21 cellular contexts compared by ENCODE assay signal in the genomic region with DNA sequence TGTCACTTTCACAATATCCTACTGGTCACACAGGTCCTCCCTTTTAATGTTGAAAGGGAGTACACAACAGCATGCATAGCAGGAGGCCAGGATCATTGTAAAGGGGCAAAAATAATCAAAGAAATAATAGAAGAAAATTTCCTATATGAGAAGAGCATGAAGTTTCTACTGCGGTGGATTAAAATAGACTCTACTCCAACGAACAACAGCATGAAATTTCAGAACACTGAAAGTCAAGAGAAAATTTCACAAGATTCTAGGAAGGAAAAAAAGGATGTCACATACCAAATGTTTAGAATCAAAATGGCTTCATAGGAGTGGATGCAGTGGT.
DNase-seq lines count a peak whose midpoint lies in the region; ATAC-seq, FAIRE-seq and TF ChIP-seq lines count a peak whose summit lies in the region.
"Had no signal": no experiment of that assay in that cellular context is flagged by ENCODE, and none has a peak within 500 bp of the region (broad histone marks: within the 10 kb centered on the region; RNA-seq: fewer than 3 reads in every experiment).

No MANE protein-coding gene starts in this region.

- no peak overlapping the region for H3K27ac Mint-ChIP-seq in activated naive CD8-positive, alpha-beta T cell treated with anti-CD3 and anti-CD28 coated beads, Interleukin-2, amount 10 ng/mL, durations not matched to agents 7 days and 5 days
- H3K27ac Mint-ChIP-seq in activated naive CD8-positive, alpha-beta T cell treated with anti-CD3 and anti-CD28 coated beads for 36 hours, result no peak overlapping the region
- peak overlapping the region; percentile 33 for H3K27ac Mint-ChIP-seq in activated naive CD8-positive, alpha-beta T cell treated with anti-CD3 and anti-CD28 coated beads, Interleukin-2, amount 50 U/mL, for 24 hours
- H3K27ac Mint-ChIP-seq: naive B cell had no signal

- H3K36me3 ChIP-seq in HepG2 (replicated peaks in 1 of 2; ENCODE audit: control insufficient read depth in 1 of 2, insufficient read depth in 2 of 2, low read length in 2 of 2), result no peaks in the 10 kb centered on the region
- no peaks in the 10 kb centered on the region for H3K36me3 ChIP-seq in transverse colon
- H3K36me3 ChIP-seq: vagina had no signal

- no peak for TF ChIP-seq RAD21 in HepG2 (CRISPR knock-in tag; IDR thresholded peaks at IDR 0.05)

- H4K20me1 ChIP-seq in HepG2 (ENCODE audit: insufficient read depth, low read length), result no peaks in the 10 kb centered on the region

- POLR2A ChIA-PET in activated naive CD8-positive, alpha-beta T cell treated with anti-CD3 and anti-CD28 coated beads, Interleukin-2, amount 10 ng/mL, durations not matched to agents 7 days and 5 days (lab: Charles Lee), result no interaction called here
- POLR2A ChIA-PET in HepG2 (lab: Yijun Ruan, JAX), result interaction anchor here (0.6 to 1.3 kb wide), 2 partner anchors 72 to 233 kb away, joined by 3 read pairs; a partner anchor contains a TSS

- CTCF ChIA-PET in HepG2 (lab: Yijun Ruan, JAX; ENCODE audit: low intra/inter-chr PET ratio, low total read pairs), result no interaction called here

- H2AFZ ChIP-seq in HepG2 (ENCODE audit: low read length), result no peak overlapping the region

- H3K4me1 Mint-ChIP-seq in activated naive CD8-positive, alpha-beta T cell treated with anti-CD3 and anti-CD28 coated beads, Interleukin-2, amount 10 ng/mL, durations not matched to agents 7 days and 5 days, result peaks cover 26% of the 10 kb centered on the region
- H3K4me1 Mint-ChIP-seq in activated naive CD8-positive, alpha-beta T cell treated with anti-CD3 and anti-CD28 coated beads for 36 hours, result peaks cover 20% of the 10 kb centered on the region
- H3K4me1 Mint-ChIP-seq in activated naive CD8-positive, alpha-beta T cell treated with anti-CD3 and anti-CD28 coated beads, Interleukin-2, amount 50 U/mL, for 24 hours, result peaks cover 52% of the 10 kb centered on the region

- WGBS in HepG2 (ENCODE audit: low lambda C conversion rate), result 50% methylated on average over 2 of the region's 2 CpGs
- 88 to 95% methylated on average over 2 of the region's 2 CpGs for WGBS in transverse colon (ENCODE audit: low coverage in 1 of 2), 2 donors

- H3K27me3 ChIP-seq in HepG2 (ENCODE audit: control insufficient read depth in 1 of 2, insufficient read depth in 2 of 2, low read length in 2 of 2), result no peaks in the 10 kb centered on the region
- no peaks in the 10 kb centered on the region for H3K27me3 ChIP-seq in transverse colon
- H3K27me3 ChIP-seq: vagina had no signal

- no peak for DNase-seq in activated naive CD8-positive, alpha-beta T cell treated with anti-CD3 and anti-CD28 coated beads, Interleukin-2, amount 10 ng/mL, durations not matched to agents 7 days and 5 days
- no peak for DNase-seq in activated naive CD8-positive, alpha-beta T cell treated with anti-CD3 and anti-CD28 coated beads for 36 hours
- no peak for DNase-seq in activated naive CD8-positive, alpha-beta T cell treated with anti-CD3 and anti-CD28 coated beads, Interleukin-2, amount 50 U/mL, for 24 hours
- DNase-seq in HepG2 (ENCODE audit: low spot score) (no peak), transverse colon (no peak), glomerular visceral epithelial cell (ENCODE audit: extremely low spot score) (no peak)
- DNase-seq in activated effector memory CD4-positive, alpha-beta T cell treated with anti-CD3 and anti-CD28 coated beads, Interleukin-2, amount 50 U/mL, for 16 hours, result no peak
- DNase-seq: activated CD8-positive, alpha-beta memory T cell treated with anti-CD3 and anti-CD28 coated beads for 24 hours; activated gamma-delta T cell treated with Interleukin-2 at 50 U/mL for 16 hours; effector memory CD4-positive, alpha-beta T cell; naive B cell; NCI-H1092 treated with DMSO at 0.1 percent for 48 hours; NCI-H345; SK-N-SH; stimulated activated CD4-positive, alpha-beta T cell treated with anti-CD3 and anti-CD28 coated beads, Interleukin-2, amount 100 ng/mL, for 24 hours; stimulated activated CD8-positive, alpha-beta memory T cell treated with anti-CD3 and anti-CD28 coated beads, Interleukin-4, amount 100 ng/mL, for 48 hours had no signal

- intact Hi-C loops in HepG2 (cut with micrococcal nuclease; ENCODE audit: unreplicated experiment) (loop anchor here (5.0 kb wide), 1 partner anchor 163 kb away; no protein-coding TSS in a partner anchor), transverse colon (cut with DNase I; ENCODE audit: low total_unique reads) (no loop called here)

- TF ChIP-seq CTCF in HepG2 (CRISPR knock-in tag; IDR thresholded peaks at IDR 0.05) (no peak), transverse colon (IDR thresholded peaks at IDR 0.05) (no peak)

- ATAC-seq in activated naive CD8-positive, alpha-beta T cell treated with anti-CD3 and anti-CD28 coated beads, Interleukin-2, amount 10 ng/mL, durations not matched to agents 7 days and 5 days (ENCODE audit: low read depth), result peak; percentile 23
- ATAC-seq in activated naive CD8-positive, alpha-beta T cell treated with anti-CD3 and anti-CD28 coated beads, Interleukin-2, amount 50 U/mL, for 24 hours, result no peak
- ATAC-seq in HepG2, result no peak
- no peak for ATAC-seq in HG03571 (IDR thresholded peaks at IDR 0.05; ENCODE audit: unreplicated experiment)

- BruUV-seq in HepG2 (replicated peaks; lab: Mats Ljungman, UMichigan), result no TSS peak

- H3K27me3 Mint-ChIP-seq in activated naive CD8-positive, alpha-beta T cell treated with anti-CD3 and anti-CD28 coated beads, Interleukin-2, amount 10 ng/mL, durations not matched to agents 7 days and 5 days, result peaks cover 51% of the 10 kb centered on the region
- H3K27me3 Mint-ChIP-seq in activated naive CD8-positive, alpha-beta T cell treated with anti-CD3 and anti-CD28 coated beads for 36 hours, result peaks cover 11% of the 10 kb centered on the region
- peaks cover 11% of the 10 kb centered on the region for H3K27me3 Mint-ChIP-seq in activated naive CD8-positive, alpha-beta T cell treated with anti-CD3 and anti-CD28 coated beads, Interleukin-2, amount 50 U/mL, for 24 hours

- H3K4me3 ChIP-seq in HepG2 (replicated peaks in 1 of 3; ENCODE audit: insufficient read depth in 1 of 3, low read depth in 2 of 3, low read length in 3 of 3) (no peak overlapping the region), transverse colon (no peak overlapping the region)
- H3K4me3 ChIP-seq: psoas muscle, vagina had no signal

- in situ Hi-C loops in HepG2 (cut with HindIII; ENCODE audit: extremely low pct_ligation_motif_present, low pct_unique_long_range_greater_than_20kb), result no loop called here
- in situ Hi-C loops in transverse colon (cut with MboI; ENCODE audit: low pct_ligation_motif_present in 1 of 4, low pct_unique_long_range_greater_than_20kb in 1 of 4, low sequenced_read_pairs in 3 of 4), result no loop called here

- no peak overlapping the region for H3K9ac ChIP-seq in HepG2 (ENCODE audit: insufficient read depth, low read depth, low read length)
- H3K9ac ChIP-seq: SK-N-SH had no signal

- no peak overlapping the region for H3K4me3 Mint-ChIP-seq in activated naive CD8-positive, alpha-beta T cell treated with anti-CD3 and anti-CD28 coated beads, Interleukin-2, amount 10 ng/mL, durations not matched to agents 7 days and 5 days
- H3K4me3 Mint-ChIP-seq in activated naive CD8-positive, alpha-beta T cell treated with anti-CD3 and anti-CD28 coated beads for 36 hours, result no peak overlapping the region
- H3K4me3 Mint-ChIP-seq in activated naive CD8-positive, alpha-beta T cell treated with anti-CD3 and anti-CD28 coated beads, Interleukin-2, amount 50 U/mL, for 24 hours, result no peak overlapping the region
- H3K4me3 Mint-ChIP-seq: naive B cell had no signal

- H3K79me2 ChIP-seq in HepG2 (ENCODE audit: insufficient read depth, low read length), result no peaks in the 10 kb centered on the region

- peaks cover 8% of the 10 kb centered on the region for H3K9me3 Mint-ChIP-seq in activated naive CD8-positive, alpha-beta T cell treated with anti-CD3 and anti-CD28 coated beads, Interleukin-2, amount 10 ng/mL, durations not matched to agents 7 days and 5 days
- H3K9me3 Mint-ChIP-seq in activated naive CD8-positive, alpha-beta T cell treated with anti-CD3 and anti-CD28 coated beads for 36 hours, result peaks cover 5% of the 10 kb centered on the region
- H3K9me3 Mint-ChIP-seq in activated naive CD8-positive, alpha-beta T cell treated with anti-CD3 and anti-CD28 coated beads, Interleukin-2, amount 50 U/mL, for 24 hours, result peaks cover 3% of the 10 kb centered on the region

- TF ChIP-seq EP300 in HepG2 (IDR thresholded peaks at IDR 0.05; ENCODE audit: low read depth in 2 of 2, low read length in 2 of 2) (peak in 1 of 2 experiments; percentile 15; a peak in 1 of 4 replicates), HepG2 (CRISPR knock-in tag; IDR thresholded peaks at IDR 0.05; ENCODE audit: borderline replicate concordance) (no peak), transverse colon (IDR thresholded peaks at IDR 0.05; ENCODE audit: low read depth) (no peak)

- H3K9me3 ChIP-seq in HepG2 (ENCODE audit: low read length) (no peaks in the 10 kb centered on the region), transverse colon (no peaks in the 10 kb centered on the region)
- H3K9me3 ChIP-seq: psoas muscle, SK-N-SH, vagina had no signal

- FAIRE-seq in HepG2 (lab: Jason Lieb, UNC), result no peak
- FAIRE-seq: bronchial epithelial cell, G401.6 had no signal

- H3K4me2 ChIP-seq in HepG2 (ENCODE audit: low read depth, low read length), result no peak overlapping the region
- H3K4me2 ChIP-seq: SK-N-SH had no signal

- H3K27ac ChIP-seq in HepG2 (ENCODE audit: extremely low read length, insufficient read depth, low read length) (no peak overlapping the region), transverse colon (peak overlapping the region; percentile 1 to 41 (median 38))
- H3K27ac ChIP-seq: psoas muscle, vagina had no signal

- peaks cover 41% of the 10 kb centered on the region for H3K4me1 ChIP-seq in HepG2 (ENCODE audit: insufficient read depth, low read length)
- peaks cover 0 to 11% (median 5%) of the 10 kb centered on the region in 4 donors for H3K4me1 ChIP-seq in transverse colon

- peaks cover 13% of the 10 kb centered on the region for H3K36me3 Mint-ChIP-seq in activated naive CD8-positive, alpha-beta T cell treated with anti-CD3 and anti-CD28 coated beads, Interleukin-2, amount 10 ng/mL, durations not matched to agents 7 days and 5 days
- H3K36me3 Mint-ChIP-seq in activated naive CD8-positive, alpha-beta T cell treated with anti-CD3 and anti-CD28 coated beads for 36 hours, result peaks cover 2% of the 10 kb centered on the region
- H3K36me3 Mint-ChIP-seq in activated naive CD8-positive, alpha-beta T cell treated with anti-CD3 and anti-CD28 coated beads, Interleukin-2, amount 50 U/mL, for 24 hours (ENCODE audit: low read depth), result no peaks in the 10 kb centered on the region
- H3K36me3 Mint-ChIP-seq: naive B cell had no signal

- TF ChIP-seq POLR2A in HepG2 (IDR thresholded peaks at IDR 0.05; ENCODE audit: insufficient read depth in 1 of 2, low read depth in 2 of 2, low read length in 2 of 2) (no peak), transverse colon (IDR thresholded peaks at IDR 0.05) (no peak)

TF ChIP-seq in HepG2, 621 proteins besides CTCF, POLR2A, EP300 and RAD21 (continues in another document):
- TF ChIP-seq TEAD3 (CRISPR knock-in tag; optimal IDR thresholded peaks at IDR 0.05; ENCODE audit: borderline replicate concordance) (no peak), SOX5 (CRISPR knock-in tag; IDR thresholded peaks at IDR 0.05; ENCODE audit: borderline replicate concordance) (0 out of 2 replicates have a peak, but pooled peaks have one; percentile 36), ZNF451 (CRISPR knock-in tag; IDR thresholded peaks at IDR 0.05) (no peak), ZFP36L2 (CRISPR knock-in tag; IDR thresholded peaks at IDR 0.05) (no peak), KDM3A (CRISPR knock-in tag; IDR thresholded peaks at IDR 0.05; ENCODE audit: low read depth) (no peak)
